In genomic region chr14:74217672-74218448, GRCh38 we compare ENCODE assay signal across 9 cellular contexts. TPM values are rescaled to one million over a fixed set of nuclear protein-coding genes. Genes with fewer than 3 reads are reported as not detected.
DNase-seq lines count a peak whose midpoint lies in the region; ATAC-seq lines count a peak whose summit lies in the region.
"Had no signal": no experiment of that assay in that cellular context is flagged by ENCODE, and none has a peak within 500 bp of the region (broad histone marks: within the 10 kb centered on the region; RNA-seq: fewer than 3 reads in every experiment).

No MANE protein-coding gene starts in this region.

- H3K27ac Mint-ChIP-seq in effector memory CD8-positive, alpha-beta T cell, result no peak overlapping the region
- H3K27ac Mint-ChIP-seq: T-helper 1 cell treated with Interleukin-12 subunit alpha and Interleukin-12 subunit beta and Interleukin-4 antibody, amounts not matched to agents 30 μg/mL and 1 μg/mL, for 36 hours had no signal

- no peaks in the 10 kb centered on the region for H3K9me3 Mint-ChIP-seq in effector memory CD8-positive, alpha-beta T cell
- H3K9me3 Mint-ChIP-seq: T-helper 1 cell treated with Interleukin-12 subunit alpha and Interleukin-12 subunit beta and Interleukin-4 antibody, amounts not matched to agents 30 μg/mL and 1 μg/mL, for 36 hours had no signal

- peaks cover 0 to 4% of the 10 kb centered on the region in 2 donors for H3K4me1 Mint-ChIP-seq in effector memory CD8-positive, alpha-beta T cell (ENCODE audit: low read depth in 2 of 2)

- H3K27me3 Mint-ChIP-seq in effector memory CD8-positive, alpha-beta T cell, result peaks cover 19 to 70% of the 10 kb centered on the region in 2 donors

- H3K36me3 Mint-ChIP-seq in effector memory CD8-positive, alpha-beta T cell (ENCODE audit: insufficient read depth), result no peaks in the 10 kb centered on the region

- H3K4me3 Mint-ChIP-seq in effector memory CD8-positive, alpha-beta T cell, result peak overlapping the region; percentile 35 to 36
- H3K4me3 Mint-ChIP-seq: T-helper 1 cell treated with Interleukin-12 subunit alpha and Interleukin-12 subunit beta and Interleukin-4 antibody, amounts not matched to agents 30 μg/mL and 1 μg/mL, for 36 hours had no signal

- peak; percentile 29 for DNase-seq in CMK (ENCODE audit: low read depth)
- peak; percentile 81 for DNase-seq in NCI-H82 (lab: John Stamatoyannopoulos, UW)
- DNase-seq in activated CD8-positive, alpha-beta memory T cell treated with anti-CD3 and anti-CD28 coated beads for 1 hour (ENCODE audit: extremely low read depth in 1 of 2, low read depth in 1 of 2), result peak; percentile 17 to 66
- DNase-seq in effector memory CD8-positive, alpha-beta T cell, result peak; percentile 58 to 69 (median 67)
- peak; percentile 52 for DNase-seq in mucosa of gallbladder (ENCODE audit: low spot score)
- peak; percentile 39 to 49 for DNase-seq in stimulated activated CD8-positive, alpha-beta memory T cell treated with anti-CD3 and anti-CD28 coated beads, Interleukin-4, amount 100 ng/mL, for 4 hours (ENCODE audit: low read depth in 2 of 2, low spot score in 1 of 2)

- ATAC-seq in HG02642 (IDR thresholded peaks at IDR 0.05; ENCODE audit: poor library complexity, unreplicated experiment), result peak; percentile 69
- ATAC-seq in effector memory CD8-positive, alpha-beta T cell (replicated peaks), result peak; percentile 95
- no peak for ATAC-seq in GM19023 (IDR thresholded peaks at IDR 0.05; ENCODE audit: unreplicated experiment)

RNA-seq across cellular contexts. Expression of gene VSX2, which starts 21.4 kb away (rescaled TPM):
- not detected for total RNA-seq in mucosa of gallbladder

Comparison
In these comparisons a context has a peak if more than half of its experiments do, and no peak if none do; other contexts are left out.
1. DNase-seq: peak in every context shown above with its lines; median percentile 81 in NCI-H82; 67 in effector memory CD8-positive, alpha-beta T cell; 52 in mucosa of gallbladder; 44 in stimulated activated CD8-positive, alpha-beta memory T cell treated with anti-CD3 and anti-CD28 coated beads, Interleukin-4, amount 100 ng/mL, for 4 hours; 42 in activated CD8-positive, alpha-beta memory T cell treated with anti-CD3 and anti-CD28 coated beads for 1 hour; 29 in CMK.